8 cellular contexts compared by ENCODE assay signal in genomic region chr10:3197354-3198003, GRCh38. TPM values are rescaled to one million over a fixed set of nuclear protein-coding genes. Genes with fewer than 3 reads are reported as not detected.
DNase-seq lines count a peak whose midpoint lies in the region; ATAC-seq and TF ChIP-seq lines count a peak whose summit lies in the region.

No MANE protein-coding gene starts in this region.

- peak overlapping the region; percentile 15 for H3K4me3 ChIP-seq in NT2/D1 (ENCODE audit: insufficient read length, low read depth)

- H3K9me3 Mint-ChIP-seq in naive B cell = no peaks in the 10 kb centered on the region

- DNase-seq in Ammon's horn (ENCODE audit: low spot score) (peak; percentile 82), GM19240 (ENCODE audit: insufficient read length, low spot score) (peak; percentile 51), NT2/D1 (ENCODE audit: low read depth, low spot score) (peak; percentile 50), activated T-cell treated with anti-CD3 and anti-CD28 coated beads for 4 hours (peak; percentile 38), erythroblast (lab: John Stamatoyannopoulos, UW) (peak; percentile 34 to 76), naive B cell (no peak)
- peak; percentile 59 for DNase-seq in stimulated activated CD8-positive, alpha-beta memory T cell treated with anti-CD3 and anti-CD28 coated beads, Interleukin-7, amount 100 ng/mL, for 24 hours (ENCODE audit: low read depth)

- H3K4me3 Mint-ChIP-seq in naive B cell = peak overlapping the region in 1 of 8 donors; percentile 15

- H3K4me1 ChIP-seq in NT2/D1 (ENCODE audit: insufficient read depth, insufficient read length) = peaks cover 2% of the 10 kb centered on the region

- H3K9me3 ChIP-seq in NT2/D1 (ENCODE audit: insufficient read depth, low read length) = no peaks in the 10 kb centered on the region

- H3K4me1 Mint-ChIP-seq in naive B cell = peaks cover 9 to 17% (median 10%) of the 10 kb centered on the region in 3 donors

- peaks cover 42 to 72% (median 65%) of the 10 kb centered on the region in 3 donors for H3K27me3 Mint-ChIP-seq in naive B cell

- H3K36me3 Mint-ChIP-seq in naive B cell = no peaks in the 10 kb centered on the region

- H3K27me3 ChIP-seq in NT2/D1 (ENCODE audit: insufficient read depth, insufficient read length) = no peaks in the 10 kb centered on the region

- peak; percentile 80 for ATAC-seq in HG03565 (IDR thresholded peaks at IDR 0.05; ENCODE audit: unreplicated experiment)
- ATAC-seq in naive B cell (ENCODE audit: low read depth in 2 of 2) = peak; percentile 28 to 48

- H3K36me3 ChIP-seq in NT2/D1 (ENCODE audit: insufficient read depth, insufficient read length, low read length) = no peaks in the 10 kb centered on the region

- no peak for TF ChIP-seq POLR2A in erythroblast (IDR thresholded peaks at IDR 0.05; ENCODE audit: low read length)

- no peak overlapping the region for H3K9ac ChIP-seq in NT2/D1 (ENCODE audit: insufficient read length, low read depth)

- H3K27ac Mint-ChIP-seq in naive B cell = no peak overlapping the region

RNA-seq across cellular contexts. Expression of gene PITRM1, which starts 24.9 kb away (rescaled TPM):
- polyA plus RNA-seq in naive B cell (ENCODE audit: low read depth in 6 of 6) = 10 to 100 TPM; 18.7 to 37.7 (median 28.8) TPM
